ENCODE assay signal across 8 cellular contexts in genomic region chr18:33751613-33752221, GRCh38.
DNase-seq lines count a peak whose midpoint lies in the region; ATAC-seq and TF ChIP-seq lines count a peak whose summit lies in the region.

No MANE protein-coding gene starts in this region.

- no peak overlapping the region for H3K4me3 ChIP-seq in esophagus squamous epithelium

- no peak overlapping the region for H3K27ac ChIP-seq in esophagus squamous epithelium

- H3K36me3 ChIP-seq in esophagus squamous epithelium: no peaks in the 10 kb centered on the region

- no peaks in the 10 kb centered on the region for H3K36me3 Mint-ChIP-seq in activated CD8-positive, alpha-beta T cell treated with anti-CD3 and anti-CD28 coated beads for 36 hours (ENCODE audit: low read depth)
- no peaks in the 10 kb centered on the region for H3K36me3 Mint-ChIP-seq in activated CD8-positive, alpha-beta T cell treated with anti-CD3 and anti-CD28 coated beads, Interleukin-2, amount 10 ng/mL, durations not matched to agents 7 days and 5 days (ENCODE audit: low read depth)
- H3K36me3 Mint-ChIP-seq in type B pancreatic cell: peaks cover under 1% of the 10 kb centered on the region
- H3K36me3 Mint-ChIP-seq in activated naive CD4-positive, alpha-beta T cell treated with anti-CD3 and anti-CD28 coated beads, Interleukin-2, amount 10 ng/mL, durations not matched to agents 7 days and 5 days: no peaks in the 10 kb centered on the region

- DNase-seq in activated CD8-positive, alpha-beta T cell treated with anti-CD3 and anti-CD28 coated beads for 36 hours: no peak
- DNase-seq in activated CD8-positive, alpha-beta T cell treated with anti-CD3 and anti-CD28 coated beads, Interleukin-2, amount 10 ng/mL, durations not matched to agents 7 days and 5 days: no peak
- peak; percentile 91 for DNase-seq in NCI-H510A treated with DMSO at 0.1 percent for 48 hours (lab: John Stamatoyannopoulos, UW)
- no peak for DNase-seq in esophagus squamous epithelium (lab: John Stamatoyannopoulos, UW)
- no peak for DNase-seq in type B pancreatic cell (ENCODE audit: extremely low spot score, unreplicated experiment)
- DNase-seq in HPDE6-E6E7 (ENCODE audit: extremely low spot score): no peak
- DNase-seq in activated naive CD4-positive, alpha-beta T cell treated with anti-CD3 and anti-CD28 coated beads, Interleukin-2, amount 10 ng/mL, durations not matched to agents 7 days and 5 days: no peak

- CTCF ChIA-PET in activated CD8-positive, alpha-beta T cell treated with anti-CD3 and anti-CD28 coated beads for 36 hours (lab: Charles Lee): no interaction called here
- CTCF ChIA-PET in activated CD8-positive, alpha-beta T cell treated with anti-CD3 and anti-CD28 coated beads, Interleukin-2, amount 10 ng/mL, durations not matched to agents 7 days and 5 days (lab: Charles Lee): no interaction called here
- CTCF ChIA-PET in activated naive CD4-positive, alpha-beta T cell treated with anti-CD3 and anti-CD28 coated beads, Interleukin-2, amount 10 ng/mL, durations not matched to agents 7 days and 5 days (lab: Charles Lee): no interaction called here

- H3K27me3 Mint-ChIP-seq in activated CD8-positive, alpha-beta T cell treated with anti-CD3 and anti-CD28 coated beads for 36 hours: no peaks in the 10 kb centered on the region
- H3K27me3 Mint-ChIP-seq in activated CD8-positive, alpha-beta T cell treated with anti-CD3 and anti-CD28 coated beads, Interleukin-2, amount 10 ng/mL, durations not matched to agents 7 days and 5 days (ENCODE audit: low read depth): no peaks in the 10 kb centered on the region
- peaks cover 2% of the 10 kb centered on the region for H3K27me3 Mint-ChIP-seq in type B pancreatic cell
- H3K27me3 Mint-ChIP-seq in activated naive CD4-positive, alpha-beta T cell treated with anti-CD3 and anti-CD28 coated beads, Interleukin-2, amount 10 ng/mL, durations not matched to agents 7 days and 5 days: no peaks in the 10 kb centered on the region

- no peaks in the 10 kb centered on the region for H3K4me1 Mint-ChIP-seq in activated CD8-positive, alpha-beta T cell treated with anti-CD3 and anti-CD28 coated beads for 36 hours (ENCODE audit: low read depth)
- no peaks in the 10 kb centered on the region for H3K4me1 Mint-ChIP-seq in activated CD8-positive, alpha-beta T cell treated with anti-CD3 and anti-CD28 coated beads, Interleukin-2, amount 10 ng/mL, durations not matched to agents 7 days and 5 days (ENCODE audit: low read depth)
- peaks cover 20% of the 10 kb centered on the region for H3K4me1 Mint-ChIP-seq in type B pancreatic cell (ENCODE audit: unreplicated experiment)
- no peaks in the 10 kb centered on the region for H3K4me1 Mint-ChIP-seq in activated naive CD4-positive, alpha-beta T cell treated with anti-CD3 and anti-CD28 coated beads, Interleukin-2, amount 10 ng/mL, durations not matched to agents 7 days and 5 days

- no peak for ATAC-seq in activated CD8-positive, alpha-beta T cell treated with anti-CD3 and anti-CD28 coated beads for 36 hours
- no peak for ATAC-seq in activated CD8-positive, alpha-beta T cell treated with anti-CD3 and anti-CD28 coated beads, Interleukin-2, amount 10 ng/mL, durations not matched to agents 7 days and 5 days
- no peak for ATAC-seq in HG03442 (IDR thresholded peaks at IDR 0.05; ENCODE audit: unreplicated experiment)

- no peak overlapping the region for H3K27ac Mint-ChIP-seq in activated CD8-positive, alpha-beta T cell treated with anti-CD3 and anti-CD28 coated beads for 36 hours
- no peak overlapping the region for H3K27ac Mint-ChIP-seq in activated CD8-positive, alpha-beta T cell treated with anti-CD3 and anti-CD28 coated beads, Interleukin-2, amount 10 ng/mL, durations not matched to agents 7 days and 5 days
- no peak overlapping the region for H3K27ac Mint-ChIP-seq in type B pancreatic cell
- H3K27ac Mint-ChIP-seq in activated naive CD4-positive, alpha-beta T cell treated with anti-CD3 and anti-CD28 coated beads, Interleukin-2, amount 10 ng/mL, durations not matched to agents 7 days and 5 days: no peak overlapping the region

- POLR2A ChIA-PET in activated CD8-positive, alpha-beta T cell treated with anti-CD3 and anti-CD28 coated beads for 36 hours (lab: Charles Lee): no interaction called here
- POLR2A ChIA-PET in activated CD8-positive, alpha-beta T cell treated with anti-CD3 and anti-CD28 coated beads, Interleukin-2, amount 10 ng/mL, durations not matched to agents 7 days and 5 days (lab: Charles Lee): no interaction called here

- TF ChIP-seq CTCF in activated CD8-positive, alpha-beta T cell treated with anti-CD3 and anti-CD28 coated beads for 36 hours (IDR thresholded peaks at IDR 0.05): peak; percentile 36
- TF ChIP-seq CTCF in esophagus squamous epithelium (IDR thresholded peaks at IDR 0.05) (peak in 4 of 6 experiments; percentile 21 to 55 (median 44)), type B pancreatic cell (conservative IDR thresholded peaks at IDR 0.05) (peak; percentile 83)

- no peak for TF ChIP-seq POLR2A in esophagus squamous epithelium (IDR thresholded peaks at IDR 0.05)

- no peaks in the 10 kb centered on the region for H3K4me1 ChIP-seq in esophagus squamous epithelium

- 26 to 27% methylated on average over 4 of the region's 4 CpGs for WGBS in esophagus squamous epithelium, 2 donors

- H3K9me3 Mint-ChIP-seq in activated CD8-positive, alpha-beta T cell treated with anti-CD3 and anti-CD28 coated beads for 36 hours: no peaks in the 10 kb centered on the region
- H3K9me3 Mint-ChIP-seq in activated CD8-positive, alpha-beta T cell treated with anti-CD3 and anti-CD28 coated beads, Interleukin-2, amount 10 ng/mL, durations not matched to agents 7 days and 5 days (ENCODE audit: insufficient read depth): no peaks in the 10 kb centered on the region
- no peaks in the 10 kb centered on the region for H3K9me3 Mint-ChIP-seq in type B pancreatic cell
- H3K9me3 Mint-ChIP-seq in activated naive CD4-positive, alpha-beta T cell treated with anti-CD3 and anti-CD28 coated beads, Interleukin-2, amount 10 ng/mL, durations not matched to agents 7 days and 5 days: no peaks in the 10 kb centered on the region

- H3K27me3 ChIP-seq in esophagus squamous epithelium: no peaks in the 10 kb centered on the region

- no peaks in the 10 kb centered on the region for H3K9me3 ChIP-seq in esophagus squamous epithelium

- intact Hi-C loops in activated CD8-positive, alpha-beta T cell treated with anti-CD3 and anti-CD28 coated beads for 36 hours (cut with micrococcal nuclease): no loop called here
- intact Hi-C loops in esophagus squamous epithelium (cut with DNase I): no loop called here

- H3K4me3 Mint-ChIP-seq in activated CD8-positive, alpha-beta T cell treated with anti-CD3 and anti-CD28 coated beads for 36 hours: no peak overlapping the region
- H3K4me3 Mint-ChIP-seq in activated CD8-positive, alpha-beta T cell treated with anti-CD3 and anti-CD28 coated beads, Interleukin-2, amount 10 ng/mL, durations not matched to agents 7 days and 5 days: no peak overlapping the region
- H3K4me3 Mint-ChIP-seq in type B pancreatic cell: no peak overlapping the region
- H3K4me3 Mint-ChIP-seq in activated naive CD4-positive, alpha-beta T cell treated with anti-CD3 and anti-CD28 coated beads, Interleukin-2, amount 10 ng/mL, durations not matched to agents 7 days and 5 days: no peak overlapping the region
